15 cellular contexts compared by ENCODE assay signal in the genomic region with DNA sequence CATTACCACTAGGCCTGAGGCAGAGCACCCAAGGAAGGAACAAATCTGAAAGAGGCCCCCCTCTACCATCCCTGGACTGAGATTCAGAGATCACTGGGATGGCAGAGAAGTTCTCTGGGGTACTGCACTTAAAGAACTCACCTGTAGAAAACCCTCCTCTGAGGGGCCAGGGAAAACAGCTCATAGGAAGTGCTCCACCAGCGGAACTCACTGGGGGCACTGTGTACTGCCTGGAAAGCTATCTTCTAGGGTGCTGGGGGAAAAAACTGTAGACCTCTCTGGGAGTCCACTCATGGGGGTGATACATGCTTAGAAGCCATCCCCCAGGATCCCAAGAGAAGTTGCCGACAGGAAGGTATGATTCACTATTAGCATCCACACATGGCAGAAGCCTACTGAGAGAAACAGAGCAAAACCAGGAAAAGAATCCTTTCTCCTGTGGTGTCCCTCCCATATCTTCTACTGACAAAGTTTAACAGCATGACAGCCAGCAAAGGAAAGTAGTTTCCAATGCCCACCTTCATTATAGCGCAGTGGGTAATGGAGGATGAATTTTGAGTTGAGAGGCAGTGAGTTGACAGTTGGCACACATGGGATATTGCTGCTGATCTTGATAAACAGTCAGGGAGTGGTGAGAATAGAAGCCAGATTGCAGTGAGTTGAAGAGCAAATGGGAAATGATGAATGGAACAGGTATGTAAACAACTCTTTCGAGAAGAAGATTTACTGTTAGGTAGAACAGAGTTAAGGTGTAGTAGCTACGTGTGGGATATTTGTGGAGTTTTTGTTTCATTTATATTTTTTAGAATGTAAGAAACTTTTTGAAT.
"Had no signal": no experiment of that assay in that cellular context is flagged by ENCODE, and none has a peak within 500 bp of the region (broad histone marks: within the 10 kb centered on the region; RNA-seq: fewer than 3 reads in every experiment).

No MANE protein-coding gene starts in this region.

- H3K27ac Mint-ChIP-seq: activated B cell treated with CpG ODN at 0.5 μM for 24 hours; activated CD4-positive, alpha-beta T cell treated with anti-CD3 and anti-CD28 coated beads, Interleukin-2, amount 10 ng/mL, durations not matched to agents 24 days and 14 days; neural progenitor cell; T-helper 1 cell treated with Interleukin-12 subunit alpha and Interleukin-12 subunit beta and Interleukin-4 antibody, amounts not matched to agents 30 μg/mL and 1 μg/mL, for 36 hours had no signal

- H3K27ac ChIP-seq: gastroesophageal sphincter, lower lobe of right lung, neural progenitor cell, pancreas, suprapubic skin, upper lobe of right lung had no signal

- H3K9me3 ChIP-seq: gastroesophageal sphincter, lower lobe of right lung, pancreas, suprapubic skin, upper lobe of right lung had no signal

- ATAC-seq: gastroesophageal sphincter; lower lobe of right lung; pancreas; stimulated activated naive CD8-positive, alpha-beta T cell treated with anti-CD3 and anti-CD28 coated beads, Interleukin-15, Interleukin-2, amounts not matched to agents 100 U/mL and 50 U/mL, for 24 hours; upper lobe of right lung had no signal

- H3K4me3 ChIP-seq: gastroesophageal sphincter, lower lobe of right lung, neural progenitor cell, pancreas, suprapubic skin, upper lobe of right lung had no signal

- H3K4me2 ChIP-seq: neural progenitor cell had no signal

- H3K27me3 ChIP-seq: gastroesophageal sphincter, neural progenitor cell, pancreas, suprapubic skin, upper lobe of right lung had no signal

- H3K4me1 Mint-ChIP-seq: activated B cell treated with CpG ODN at 0.5 μM for 24 hours; activated CD4-positive, alpha-beta T cell treated with anti-CD3 and anti-CD28 coated beads, Interleukin-2, amount 10 ng/mL, durations not matched to agents 24 days and 14 days; neural progenitor cell had no signal

- H3K4me3 Mint-ChIP-seq: activated B cell treated with CpG ODN at 0.5 μM for 24 hours; activated CD4-positive, alpha-beta T cell treated with anti-CD3 and anti-CD28 coated beads, Interleukin-2, amount 10 ng/mL, durations not matched to agents 24 days and 14 days; neural progenitor cell; T-helper 1 cell treated with Interleukin-12 subunit alpha and Interleukin-12 subunit beta and Interleukin-4 antibody, amounts not matched to agents 30 μg/mL and 1 μg/mL, for 36 hours had no signal

- H2AFZ ChIP-seq: neural progenitor cell had no signal

- H3K9me3 Mint-ChIP-seq: activated B cell treated with CpG ODN at 0.5 μM for 24 hours; activated CD4-positive, alpha-beta T cell treated with anti-CD3 and anti-CD28 coated beads, Interleukin-2, amount 10 ng/mL, durations not matched to agents 24 days and 14 days; T-helper 1 cell treated with Interleukin-12 subunit alpha and Interleukin-12 subunit beta and Interleukin-4 antibody, amounts not matched to agents 30 μg/mL and 1 μg/mL, for 36 hours had no signal

- FAIRE-seq: pancreas had no signal

- DNase-seq: activated B cell treated with CpG ODN at 0.5 μM for 24 hours; activated CD4-positive, alpha-beta T cell treated with anti-CD3 and anti-CD28 coated beads, Interleukin-2, amount 10 ng/mL, durations not matched to agents 24 days and 14 days; activated CD8-positive, alpha-beta memory T cell treated with anti-CD3 and anti-CD28 coated beads for 24 hours; activated naive CD4-positive, alpha-beta T cell treated with Interleukin-2 at 50 U/mL for 16 hours; central memory CD4-positive, alpha-beta T cell; lower lobe of right lung; midbrain; pancreas; stimulated activated CD4-positive, alpha-beta T cell treated with anti-CD3 and anti-CD28 coated beads, Interleukin-12 subunit alpha, Interleukin-12 subunit beta, amount 100 ng/mL, for 4 hours; stimulated activated naive CD8-positive, alpha-beta T cell treated with anti-CD3 and anti-CD28 coated beads, Interleukin-15, Interleukin-2, amounts not matched to agents 100 U/mL and 50 U/mL, for 24 hours; upper lobe of right lung had no signal

- H3K27me3 Mint-ChIP-seq: activated B cell treated with CpG ODN at 0.5 μM for 24 hours; activated CD4-positive, alpha-beta T cell treated with anti-CD3 and anti-CD28 coated beads, Interleukin-2, amount 10 ng/mL, durations not matched to agents 24 days and 14 days had no signal

- H3K4me1 ChIP-seq: gastroesophageal sphincter, lower lobe of right lung, neural progenitor cell, pancreas, suprapubic skin, upper lobe of right lung had no signal

- H3K36me3 ChIP-seq: gastroesophageal sphincter, lower lobe of right lung, neural progenitor cell, pancreas, suprapubic skin, upper lobe of right lung had no signal
